ENCODE assay signal across 1 cellular context in genomic region chr12:6943719-6944380, GRCh38.
TF ChIP-seq lines count a peak whose summit lies in the region.

Gene C12orf57, plus strand, starts transcription at chr12:6944022. Its CDS starts 100 bp downstream, at chr12:6944122.
Gene RNU7-1, plus strand, starts transcription at chr12:6943816.

TF ChIP-seq in WTC11, 78 proteins besides CTCF, POLR2A, EP300 and RAD21 (continued from another document and continues in another):
- TF ChIP-seq PRDM15 (CRISPR knock-in tag; IDR thresholded peaks at IDR 0.05) (peak; percentile 52; the same call in 1 of the 2 replicates), HMGXB4 (CRISPR knock-in tag; IDR thresholded peaks at IDR 0.05) (no peak), ZNF263 (CRISPR knock-in tag; IDR thresholded peaks at IDR 0.05; ENCODE audit: low read depth) (no peak; the same call in 1 of the 2 replicates), USF1 (CRISPR knock-in tag; IDR thresholded peaks at IDR 0.05) (peak; percentile 56; the same call in 1 of the 2 replicates), ZBTB43 (CRISPR knock-in tag; IDR thresholded peaks at IDR 0.05) (peak; percentile 92; the same call in 1 of the 2 replicates), EMX1 (CRISPR knock-in tag; IDR thresholded peaks at IDR 0.05) (peak; percentile 100), TEAD1 (CRISPR knock-in tag; IDR thresholded peaks at IDR 0.05) (peak; percentile 93), NFYB (CRISPR knock-in tag; conservative IDR thresholded peaks at IDR 0.05; ENCODE audit: low read depth) (peak; percentile 12), CBFB (CRISPR knock-in tag; IDR thresholded peaks at IDR 0.05; ENCODE audit: low read depth) (peak; percentile 85; the same call in 1 of the 2 replicates), ZNF232 (CRISPR knock-in tag; IDR thresholded peaks at IDR 0.05) (peak; percentile 70; the same call in 1 of the 2 replicates), AFF4 (CRISPR knock-in tag; IDR thresholded peaks at IDR 0.05; ENCODE audit: borderline replicate concordance) (no peak), ZMAT4 (CRISPR knock-in tag; IDR thresholded peaks at IDR 0.05) (peak; percentile 96), ZNF281 (CRISPR knock-in tag; IDR thresholded peaks at IDR 0.05) (no peak), FOXP1 (CRISPR knock-in tag; IDR thresholded peaks at IDR 0.05; ENCODE audit: borderline replicate concordance) (peak; percentile 97), RELA (CRISPR knock-in tag; IDR thresholded peaks at IDR 0.05; ENCODE audit: borderline replicate concordance) (no peak), SMAD4 (CRISPR knock-in tag; IDR thresholded peaks at IDR 0.05) (peak; percentile 67), SMAD3 (CRISPR knock-in tag; IDR thresholded peaks at IDR 0.05; ENCODE audit: borderline replicate concordance) (peak; percentile 88), CREB1 (CRISPR knock-in tag; IDR thresholded peaks at IDR 0.05) (no peak), NFATC4 (CRISPR knock-in tag; IDR thresholded peaks at IDR 0.05) (peak; percentile 100), MLX (CRISPR knock-in tag; IDR thresholded peaks at IDR 0.05) (0 out of 2 replicates have a peak, but pooled peaks have one; percentile 50), FOXK1 (CRISPR knock-in tag; IDR thresholded peaks at IDR 0.05) (peak; percentile 61), KAT7 (CRISPR knock-in tag; IDR thresholded peaks at IDR 0.05; ENCODE audit: borderline replicate concordance) (no peak), ETV6 (CRISPR knock-in tag; IDR thresholded peaks at IDR 0.05) (0 out of 2 replicates have a peak, but pooled peaks have one; percentile 53), NFE2L1 (CRISPR knock-in tag; IDR thresholded peaks at IDR 0.05) (peak; percentile 54), ZNF671 (CRISPR knock-in tag; IDR thresholded peaks at IDR 0.05) (peak; percentile 99), PREB (CRISPR knock-in tag; IDR thresholded peaks at IDR 0.05; ENCODE audit: borderline replicate concordance) (peak; percentile 91; the same call in 1 of the 2 replicates), ZNF219 (CRISPR knock-in tag; IDR thresholded peaks at IDR 0.05; ENCODE audit: borderline replicate concordance) (0 out of 2 replicates have a peak, but pooled peaks have one; percentile 21), ZNF512 (CRISPR knock-in tag; IDR thresholded peaks at IDR 0.05; ENCODE audit: borderline replicate concordance) (no peak), MXD4 (CRISPR knock-in tag; IDR thresholded peaks at IDR 0.05; ENCODE audit: borderline replicate concordance) (no peak), GTF2I (CRISPR knock-in tag; conservative IDR thresholded peaks at IDR 0.05) (no peak), ZNF416 (CRISPR knock-in tag; IDR thresholded peaks at IDR 0.05) (peak; percentile 99)
